34 cellular contexts compared by ENCODE assay signal in the genomic region with DNA sequence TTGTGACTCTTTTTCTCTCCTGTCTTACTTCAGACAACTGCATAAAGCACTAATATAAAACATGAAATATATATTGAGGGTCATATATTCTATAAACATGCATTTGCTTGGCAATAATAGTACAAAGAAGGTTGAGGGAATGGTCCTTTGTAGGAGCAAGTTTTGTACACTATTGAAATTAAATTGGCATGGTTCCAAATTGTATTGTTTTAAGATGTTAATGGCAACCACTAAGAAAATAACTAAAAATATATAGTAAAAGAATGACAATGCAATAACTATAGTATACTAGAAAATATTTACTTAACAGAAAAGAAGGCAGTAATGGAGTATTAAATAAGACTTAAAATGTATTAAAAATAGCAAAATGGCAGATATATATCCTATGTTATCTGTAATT.
"Had no signal": no experiment of that assay in that cellular context is flagged by ENCODE, and none has a peak within 500 bp of the region (broad histone marks: within the 10 kb centered on the region; RNA-seq: fewer than 3 reads in every experiment).

No MANE protein-coding gene starts in this region.

- H3K36me3 ChIP-seq: adrenal gland, brain microvascular endothelial cell, breast epithelium had no signal

- H3K4me3 Mint-ChIP-seq: activated B cell treated with CpG ODN at 0.5 μM for 24 hours; activated CD4-positive, alpha-beta memory T cell treated with anti-CD3 and anti-CD28 coated beads for 36 hours; activated CD4-positive, alpha-beta T cell treated with anti-CD3 and anti-CD28 coated beads, Interleukin-2, amount 10 ng/mL, durations not matched to agents 24 days and 14 days; activated CD8-positive, alpha-beta T cell treated with anti-CD3 and anti-CD28 coated beads for 36 hours; activated naive CD4-positive, alpha-beta T cell treated with anti-CD3 and anti-CD28 coated beads for 36 hours; activated naive CD8-positive, alpha-beta T cell treated with anti-CD3 and anti-CD28 coated beads for 36 hours; activated T-cell treated with anti-CD3 and anti-CD28 coated beads, Interleukin-2, amount 50 U/mL, for 4 hours; activated T-cell treated with anti-CD3 and anti-CD28 coated beads, Interleukin-2, amount 50 U/mL, for 72 hours; activated T-helper 1 cell treated with anti-CD3 and anti-CD28 coated beads, Interleukin-12 subunit alpha, Interleukin-12 subunit beta, Interleukin-2, Interleukin-4 antibody, amounts not matched to agents 30 ng/mL and 10 ng/mL and 1 ng/mL, durations not matched to agents 14 hours and 24 hours and 36 hours; activated T-helper 17 cell treated with anti-CD3 and anti-CD28 coated beads, Interleukin-2, amount 50 U/mL, for 72 hours; T-helper 17 cell had no signal

- H3K4me1 ChIP-seq: adrenal gland, body of pancreas, breast epithelium had no signal

- H3K27me3 Mint-ChIP-seq: activated CD4-positive, alpha-beta memory T cell treated with anti-CD3 and anti-CD28 coated beads for 36 hours; activated CD4-positive, alpha-beta T cell treated with anti-CD3 and anti-CD28 coated beads, Interleukin-2, amount 10 ng/mL, durations not matched to agents 24 days and 14 days; activated CD8-positive, alpha-beta T cell treated with anti-CD3 and anti-CD28 coated beads for 36 hours; activated naive CD8-positive, alpha-beta T cell treated with anti-CD3 and anti-CD28 coated beads for 36 hours; activated T-helper 17 cell treated with anti-CD3 and anti-CD28 coated beads, Interleukin-2, amount 50 U/mL, for 72 hours; T-helper 17 cell had no signal

- H3K9me3 ChIP-seq: adrenal gland, body of pancreas, breast epithelium had no signal

- H3K27ac Mint-ChIP-seq: activated B cell treated with CpG ODN at 0.5 μM for 24 hours; activated CD4-positive, alpha-beta memory T cell treated with anti-CD3 and anti-CD28 coated beads for 36 hours; activated CD4-positive, alpha-beta T cell treated with anti-CD3 and anti-CD28 coated beads, Interleukin-2, amount 10 ng/mL, durations not matched to agents 24 days and 14 days; activated CD8-positive, alpha-beta T cell treated with anti-CD3 and anti-CD28 coated beads for 36 hours; activated naive CD4-positive, alpha-beta T cell treated with anti-CD3 and anti-CD28 coated beads for 36 hours; activated naive CD4-positive, alpha-beta T cell treated with anti-CD3 and anti-CD28 coated beads, Interleukin-2, amount 50 U/mL, for 72 hours; activated naive CD8-positive, alpha-beta T cell treated with anti-CD3 and anti-CD28 coated beads for 36 hours; activated T-cell treated with anti-CD3 and anti-CD28 coated beads, Interleukin-2, amount 50 U/mL, for 72 hours; activated T-helper 1 cell treated with anti-CD3 and anti-CD28 coated beads, Interleukin-12 subunit alpha, Interleukin-12 subunit beta, Interleukin-2, Interleukin-4 antibody, amounts not matched to agents 30 ng/mL and 10 ng/mL and 1 ng/mL, durations not matched to agents 14 hours and 24 hours and 36 hours; activated T-helper 17 cell treated with anti-CD3 and anti-CD28 coated beads, Interleukin-2, amount 50 U/mL, for 72 hours; T-helper 17 cell had no signal

- H3K27me3 ChIP-seq: adrenal gland, body of pancreas, brain microvascular endothelial cell, breast epithelium had no signal

- DNase-seq: activated B cell treated with CpG ODN at 0.5 μM for 24 hours; activated CD4-positive, alpha-beta memory T cell treated with anti-CD3 and anti-CD28 coated beads for 36 hours; activated CD4-positive, alpha-beta T cell treated with anti-CD3 and anti-CD28 coated beads for 4 hours; activated CD4-positive, alpha-beta T cell treated with anti-CD3 and anti-CD28 coated beads, Interleukin-2, amount 10 ng/mL, durations not matched to agents 24 days and 14 days; activated CD4-positive, alpha-beta T cell treated with anti-CD3 and anti-CD28 coated beads, Interleukin-2, amount 50 U/mL, for 1 hour; activated CD4-positive, alpha-beta T cell treated with anti-CD3 and anti-CD28 coated beads, Interleukin-2, amount 50 U/mL, for 4 hours; activated CD4-positive, CD25-positive, alpha-beta regulatory T cell treated with anti-CD3 and anti-CD28 coated beads, Interleukin-2, amount 50 U/mL, for 72 hours; activated CD8-positive, alpha-beta memory T cell treated with anti-CD3 and anti-CD28 coated beads, Interleukin-2, amount 50 U/mL, for 4 hours; activated CD8-positive, alpha-beta T cell treated with anti-CD3 and anti-CD28 coated beads for 36 hours; activated effector memory CD4-positive, alpha-beta T cell treated with anti-CD3 and anti-CD28 coated beads, Interleukin-2, amount 50 U/mL, for 16 hours; activated gamma-delta T cell treated with Interleukin-2 at 50 U/mL for 16 hours; activated naive CD4-positive, alpha-beta T cell; activated naive CD4-positive, alpha-beta T cell treated with anti-CD3 and anti-CD28 coated beads for 36 hours; activated naive CD4-positive, alpha-beta T cell treated with anti-CD3 and anti-CD28 coated beads, Interleukin-2, amount 50 U/mL, for 16 hours; activated naive CD8-positive, alpha-beta T cell treated with anti-CD3 and anti-CD28 coated beads for 36 hours; activated T-cell treated with anti-CD3 and anti-CD28 coated beads for 4 hours; activated T-cell treated with anti-CD3 and anti-CD28 coated beads, Interleukin-2, amount 50 U/mL, for 1 hour; activated T-cell treated with anti-CD3 and anti-CD28 coated beads, Interleukin-2, amount 50 U/mL, for 4 hours; activated T-cell treated with anti-CD3 and anti-CD28 coated beads, Interleukin-2, amount 50 U/mL, for 72 hours; adrenal gland; amniotic stem cell; aorta; body of pancreas; brain microvascular endothelial cell; central memory CD4-positive, alpha-beta T cell; T-helper 17 cell; T1000 had no signal

- H3K27ac ChIP-seq: adrenal gland, body of pancreas, brain microvascular endothelial cell, breast epithelium, VCaP had no signal

- H3K4me3 ChIP-seq: adrenal gland, body of pancreas, breast epithelium had no signal

- H3K36me3 Mint-ChIP-seq: activated CD4-positive, alpha-beta memory T cell treated with anti-CD3 and anti-CD28 coated beads for 36 hours; activated naive CD4-positive, alpha-beta T cell treated with anti-CD3 and anti-CD28 coated beads, Interleukin-2, amount 50 U/mL, for 72 hours; activated naive CD8-positive, alpha-beta T cell treated with anti-CD3 and anti-CD28 coated beads for 36 hours had no signal

- H3K4me1 Mint-ChIP-seq: activated T-helper 17 cell treated with anti-CD3 and anti-CD28 coated beads, Interleukin-2, amount 50 U/mL, for 72 hours had no signal

- H3K9me3 Mint-ChIP-seq: activated B cell treated with CpG ODN at 0.5 μM for 24 hours; activated CD4-positive, alpha-beta memory T cell treated with anti-CD3 and anti-CD28 coated beads for 36 hours; activated CD4-positive, alpha-beta T cell treated with anti-CD3 and anti-CD28 coated beads, Interleukin-2, amount 10 ng/mL, durations not matched to agents 24 days and 14 days; activated CD8-positive, alpha-beta T cell treated with anti-CD3 and anti-CD28 coated beads for 36 hours; activated naive CD4-positive, alpha-beta T cell treated with anti-CD3 and anti-CD28 coated beads for 36 hours; activated naive CD8-positive, alpha-beta T cell treated with anti-CD3 and anti-CD28 coated beads for 36 hours; activated T-cell treated with anti-CD3 and anti-CD28 coated beads, Interleukin-2, amount 50 U/mL, for 4 hours; activated T-helper 1 cell treated with anti-CD3 and anti-CD28 coated beads, Interleukin-12 subunit alpha, Interleukin-12 subunit beta, Interleukin-2, Interleukin-4 antibody, amounts not matched to agents 30 ng/mL and 10 ng/mL and 1 ng/mL, durations not matched to agents 14 hours and 24 hours and 36 hours; activated T-helper 17 cell treated with anti-CD3 and anti-CD28 coated beads, Interleukin-2, amount 50 U/mL, for 72 hours had no signal

- FAIRE-seq: astrocyte, TTC549 had no signal

- ATAC-seq: activated CD8-positive, alpha-beta T cell treated with anti-CD3 and anti-CD28 coated beads for 36 hours; activated naive CD4-positive, alpha-beta T cell treated with anti-CD3 and anti-CD28 coated beads, Interleukin-2, amount 50 U/mL, for 72 hours; activated T-cell treated with anti-CD3 and anti-CD28 coated beads, Interleukin-2, amount 50 U/mL, for 4 hours; activated T-cell treated with anti-CD3 and anti-CD28 coated beads, Interleukin-2, amount 50 U/mL, for 72 hours; activated T-helper 17 cell treated with anti-CD3 and anti-CD28 coated beads, Interleukin-2, amount 50 U/mL, for 72 hours; body of pancreas; T-helper 17 cell had no signal
